In the genomic region with DNA sequence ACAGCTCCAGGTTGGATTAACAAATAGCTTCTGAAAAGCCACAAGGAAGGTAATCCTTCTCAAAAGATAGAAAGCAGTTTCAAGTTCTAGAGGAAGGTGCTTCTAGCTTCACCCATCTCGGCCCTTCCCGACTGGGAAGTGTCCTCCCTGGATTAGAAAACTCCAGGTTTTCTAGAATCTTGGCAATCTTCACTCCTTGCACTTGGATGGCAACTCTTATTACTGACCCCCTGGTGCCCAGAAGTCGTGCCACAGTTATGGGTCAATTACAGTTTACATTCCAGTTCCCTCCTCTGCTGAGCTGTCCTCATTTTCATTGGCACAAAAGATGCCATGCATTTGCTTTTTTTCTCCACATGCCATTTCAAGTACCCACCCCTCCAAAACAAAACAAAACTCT, we compare ENCODE assay signal across 11 cellular contexts.
A peak's percentile ranks its signal among the peaks of the same experiment; 100 is the strongest.
DNase-seq lines count a peak whose midpoint lies in the region; ATAC-seq, FAIRE-seq and TF ChIP-seq lines count a peak whose summit lies in the region.
"Had no signal": no experiment of that assay in that cellular context is flagged by ENCODE, and none has a peak within 500 bp of the region (broad histone marks: within the 10 kb centered on the region; RNA-seq: fewer than 3 reads in every experiment).

No MANE protein-coding gene starts in this region.

- no peak for FAIRE-seq in HTR-8/SVneo (lab: Jason Lieb, UNC)
- FAIRE-seq: H54 had no signal

- no peak for TF ChIP-seq POLR2A in testis (IDR thresholded peaks at IDR 0.05)

- H3K4me3 ChIP-seq in adipocyte (ENCODE audit: low read length) (peak overlapping the region; percentile 57), lower lobe of right lung (no peak overlapping the region), testis (no peak overlapping the region)

- ATAC-seq in lower lobe of right lung, result no peak
- ATAC-seq in sciatic nerve, result no peak
- ATAC-seq: foreskin keratinocyte had no signal

- H3K9me3 ChIP-seq in adipocyte (ENCODE audit: control insufficient read depth, low read length), result no peaks in the 10 kb centered on the region
- no peaks in the 10 kb centered on the region for H3K9me3 ChIP-seq in lower lobe of right lung
- H3K9me3 ChIP-seq in testis, result no peaks in the 10 kb centered on the region

- H3K36me3 ChIP-seq in adipocyte (ENCODE audit: control insufficient read depth, insufficient read depth, low read length, severe bottlenecking), result no peaks in the 10 kb centered on the region
- H3K36me3 ChIP-seq in lower lobe of right lung, result peaks cover 33% of the 10 kb centered on the region
- no peaks in the 10 kb centered on the region for H3K36me3 ChIP-seq in testis (ENCODE audit: low read depth, missing control alignments)

- H3K4me1 ChIP-seq in adipocyte (ENCODE audit: control insufficient read depth, insufficient read depth, low read length) (peaks cover 79% of the 10 kb centered on the region), lower lobe of right lung (peaks cover 33% of the 10 kb centered on the region), testis (peaks cover 34% of the 10 kb centered on the region)

- no peak for TF ChIP-seq CTCF in lower lobe of right lung (IDR thresholded peaks at IDR 0.05)
- no peak for TF ChIP-seq CTCF in testis (IDR thresholded peaks at IDR 0.05)

- H3K27me3 ChIP-seq in adipocyte (replicated peaks; ENCODE audit: control insufficient read depth, insufficient read depth, low read length) (no peaks in the 10 kb centered on the region), lower lobe of right lung (ENCODE audit: low read depth) (no peaks in the 10 kb centered on the region), testis (no peaks in the 10 kb centered on the region)
- H3K27me3 ChIP-seq: foreskin keratinocyte had no signal

- peak overlapping the region; percentile 82 for H3K9ac ChIP-seq in adipocyte (ENCODE audit: low read length)

- intact Hi-C loops in lower lobe of right lung (cut with DNase I), result no loop called here
- intact Hi-C loops in testis (cut with DNase I; ENCODE audit: low total_unique reads), result loop anchor here (10.0 kb wide), 1 partner anchor 63 kb away; no protein-coding TSS in a partner anchor
- intact Hi-C loops in sciatic nerve (cut with DNase I), result no loop called here

- DNase-seq in H4 (ENCODE audit: low spot score) (peak; percentile 51), adipocyte (ENCODE audit: low read depth) (peak; percentile 38), lower lobe of right lung (no peak), testis (no peak), UCSD-AML1 (lab: John Stamatoyannopoulos, UW; ENCODE audit: unreplicated experiment) (no peak), sciatic nerve (ENCODE audit: low spot score) (no peak), HTR-8/SVneo (ENCODE audit: insufficient read length, low spot score) (no peak)
- DNase-seq: foreskin keratinocyte, left colon had no signal

- H3K27ac ChIP-seq in lower lobe of right lung, result peak overlapping the region; percentile 57
- H3K27ac ChIP-seq in testis, result peak overlapping the region; percentile 10 to 75
- H3K27ac ChIP-seq: foreskin keratinocyte, VCaP had no signal

- 53 to 63% methylated on average over 3 of the region's 3 CpGs for WGBS in testis, 2 donors

Comparison
In these comparisons a context has a peak if more than half of its experiments do, and no peak if none do; other contexts are left out.
1. DNase-seq: peak in H4 (single experiment) and adipocyte (single experiment); none in lower lobe of right lung (single experiment), testis (single experiment), UCSD-AML1 (single experiment), sciatic nerve (single experiment) and HTR-8/SVneo (single experiment).